Comparison of ENCODE assay signal across 5 cellular contexts in the genomic region with DNA sequence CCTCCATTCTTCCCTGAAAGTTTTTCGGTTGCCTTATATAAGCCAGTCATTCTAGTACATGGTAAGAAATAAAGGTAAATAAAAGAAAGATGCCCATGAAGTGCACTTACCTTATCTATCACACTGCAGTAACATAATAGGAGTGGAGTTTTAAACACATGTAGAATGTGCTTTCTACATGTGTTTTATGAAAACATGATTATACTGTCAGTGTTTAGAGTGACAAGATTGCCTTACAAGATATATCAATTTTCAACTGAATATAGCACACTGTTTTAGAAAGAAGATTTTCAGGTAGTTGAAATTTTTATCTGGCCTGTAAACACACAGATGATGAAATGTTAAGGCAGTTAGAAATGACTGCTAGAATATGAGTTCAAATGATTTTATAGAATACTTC.
"Had no signal": no experiment of that assay in that cellular context is flagged by ENCODE, and none has a peak within 500 bp of the region (broad histone marks: within the 10 kb centered on the region; RNA-seq: fewer than 3 reads in every experiment).

No MANE protein-coding gene starts in this region.

- DNase-seq: IMR-90, KBM-7, KG1 had no signal

- H3K27ac ChIP-seq: HL-60 had no signal

- H3K4me3 ChIP-seq: K562 had no signal
